Comparison of ENCODE assay signal across 19 cellular contexts in the genomic region with DNA sequence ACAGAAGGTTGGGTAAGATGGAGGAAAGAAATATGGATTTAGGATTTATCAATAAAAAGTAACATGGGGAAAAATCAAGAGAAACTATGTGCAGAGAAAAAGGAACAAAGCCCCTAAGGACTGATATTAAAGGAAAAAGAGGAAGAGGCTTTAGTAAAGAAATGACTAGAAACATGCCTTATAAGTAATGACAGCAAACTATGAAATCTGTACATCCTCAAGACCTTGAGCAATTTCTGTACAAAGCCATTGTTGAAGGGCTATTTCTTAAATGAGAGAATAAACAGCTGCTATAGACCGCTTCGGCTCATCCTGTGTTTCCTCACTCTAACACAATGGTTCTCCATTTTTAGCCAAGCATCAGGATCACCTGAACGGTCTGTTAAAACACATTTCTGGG.
"Had no signal": no experiment of that assay in that cellular context is flagged by ENCODE, and none has a peak within 500 bp of the region (broad histone marks: within the 10 kb centered on the region; RNA-seq: fewer than 3 reads in every experiment).

No MANE protein-coding gene starts in this region.

- H3K4me3 ChIP-seq: lower lobe of right lung, ovary, psoas muscle, thyroid gland had no signal

- H3K27me3 Mint-ChIP-seq: activated B cell treated with CpG ODN at 0.5 μM for 24 hours; activated CD4-positive, alpha-beta memory T cell treated with anti-CD3 and anti-CD28 coated beads for 36 hours; activated naive CD8-positive, alpha-beta T cell treated with anti-CD3 and anti-CD28 coated beads for 36 hours had no signal

- H3K36me3 ChIP-seq: lower lobe of right lung, ovary, thyroid gland had no signal

- DNase-seq: activated B cell treated with CpG ODN at 0.5 μM for 24 hours; activated CD4-positive, alpha-beta memory T cell treated with anti-CD3 and anti-CD28 coated beads for 36 hours; activated CD4-positive, alpha-beta T cell treated with anti-CD3 and anti-CD28 coated beads for 4 hours; activated naive CD8-positive, alpha-beta T cell treated with anti-CD3 and anti-CD28 coated beads for 36 hours; activated T-cell treated with anti-CD3 and anti-CD28 coated beads for 4 hours; amniotic stem cell; effector CD4-positive, alpha-beta T cell; lower lobe of right lung; natural killer cell; ovary; psoas muscle; right cardiac atrium; stimulated activated CD4-positive, alpha-beta T cell treated with anti-CD3 and anti-CD28 coated beads, Interleukin-2, amount 100 ng/mL, for 24 hours; stimulated activated naive CD4-positive, alpha-beta T cell treated with Interleukin-2 at 50 U/mL for 16 hours; thyroid gland had no signal

- H3K27me3 ChIP-seq: ovary, thyroid gland had no signal

- H3K9me3 Mint-ChIP-seq: activated B cell treated with CpG ODN at 0.5 μM for 24 hours; activated naive CD8-positive, alpha-beta T cell treated with anti-CD3 and anti-CD28 coated beads for 36 hours; activated T-helper 1 cell treated with anti-CD3 and anti-CD28 coated beads, Interleukin-12 subunit alpha, Interleukin-12 subunit beta, Interleukin-2, Interleukin-4 antibody, amounts not matched to agents 30 ng/mL and 10 ng/mL and 1 ng/mL, durations not matched to agents 14 hours and 24 hours and 36 hours had no signal

- FAIRE-seq: frontal cortex, keratinocyte, urothelium cell line had no signal

- H3K36me3 Mint-ChIP-seq: activated CD4-positive, alpha-beta memory T cell treated with anti-CD3 and anti-CD28 coated beads for 36 hours; activated naive CD8-positive, alpha-beta T cell treated with anti-CD3 and anti-CD28 coated beads for 36 hours; natural killer cell had no signal

- H3K4me1 ChIP-seq: lower lobe of right lung, psoas muscle, thyroid gland had no signal

- H3K27ac ChIP-seq: lower lobe of right lung, ovary, psoas muscle, thyroid gland had no signal

- ATAC-seq: lower lobe of right lung, natural killer cell, psoas muscle, right cardiac atrium had no signal

- H3K4me1 Mint-ChIP-seq: activated B cell treated with CpG ODN at 0.5 μM for 24 hours; activated naive CD8-positive, alpha-beta T cell treated with anti-CD3 and anti-CD28 coated beads for 36 hours; natural killer cell had no signal

- H3K9me3 ChIP-seq: lower lobe of right lung, ovary, psoas muscle, thyroid gland had no signal

- H3K4me3 Mint-ChIP-seq: activated B cell treated with CpG ODN at 0.5 μM for 24 hours; activated CD4-positive, alpha-beta memory T cell treated with anti-CD3 and anti-CD28 coated beads for 36 hours; activated naive CD8-positive, alpha-beta T cell treated with anti-CD3 and anti-CD28 coated beads for 36 hours; activated T-helper 1 cell treated with anti-CD3 and anti-CD28 coated beads, Interleukin-12 subunit alpha, Interleukin-12 subunit beta, Interleukin-2, Interleukin-4 antibody, amounts not matched to agents 30 ng/mL and 10 ng/mL and 1 ng/mL, durations not matched to agents 14 hours and 24 hours and 36 hours; natural killer cell had no signal

- H3K27ac Mint-ChIP-seq: activated B cell treated with CpG ODN at 0.5 μM for 24 hours; activated CD4-positive, alpha-beta memory T cell treated with anti-CD3 and anti-CD28 coated beads for 36 hours; activated naive CD8-positive, alpha-beta T cell treated with anti-CD3 and anti-CD28 coated beads for 36 hours; activated T-helper 1 cell treated with anti-CD3 and anti-CD28 coated beads, Interleukin-12 subunit alpha, Interleukin-12 subunit beta, Interleukin-2, Interleukin-4 antibody, amounts not matched to agents 30 ng/mL and 10 ng/mL and 1 ng/mL, durations not matched to agents 14 hours and 24 hours and 36 hours; natural killer cell had no signal
